In the genomic region with DNA sequence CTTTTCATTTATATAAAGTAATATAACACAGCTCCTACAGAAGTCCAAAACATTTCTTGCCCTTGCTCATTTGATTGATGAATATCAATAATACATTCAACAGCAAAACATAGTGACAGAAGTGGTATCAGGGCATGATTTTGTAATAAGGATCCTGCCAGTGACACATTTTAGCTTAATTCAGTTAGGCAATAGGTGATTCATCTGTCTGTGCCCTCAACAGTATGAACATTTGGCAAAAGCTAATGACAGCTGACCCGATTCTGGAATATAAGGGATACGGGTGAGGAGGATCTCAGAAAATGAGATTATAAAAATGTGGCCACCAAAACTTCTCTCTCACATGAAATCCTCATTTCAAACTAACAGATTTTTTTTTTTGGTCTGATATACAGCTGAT, we compare ENCODE assay signal across 9 cellular contexts.
DNase-seq lines count a peak whose midpoint lies in the region; ATAC-seq and TF ChIP-seq lines count a peak whose summit lies in the region.
"Had no signal": no experiment of that assay in that cellular context is flagged by ENCODE, and none has a peak within 500 bp of the region (broad histone marks: within the 10 kb centered on the region; RNA-seq: fewer than 3 reads in every experiment).

No MANE protein-coding gene starts in this region.

- intact Hi-C loops in Caco-2 (cut with micrococcal nuclease; ENCODE audit: unreplicated experiment) (loop anchor here (5.0 kb wide), 1 partner anchor 295 kb away; a partner anchor contains a TSS), Panc1 (cut with micrococcal nuclease; ENCODE audit: unreplicated experiment) (no loop called here)

- H3K4me3 ChIP-seq in Caco-2 (ENCODE audit: low read depth, low read length) (no peak overlapping the region), Panc1 (ENCODE audit: low read depth in 2 of 2, low read length in 2 of 2) (peak overlapping the region in 1 of 2 experiments; percentile 19; a peak in 1 of 4 replicates)

- H3K36me3 Mint-ChIP-seq in Caco-2 (ENCODE audit: insufficient read depth, unreplicated experiment), result peaks cover 23% of the 10 kb centered on the region

- H3K27me3 Mint-ChIP-seq in Caco-2 (ENCODE audit: insufficient read depth, unreplicated experiment), result no peaks in the 10 kb centered on the region

- H3K27ac ChIP-seq in Panc1 (ENCODE audit: low read length) (peak overlapping the region; percentile 85), epithelial cell of prostate (peak overlapping the region; percentile 96)

- POLR2A ChIA-PET in Caco-2 (lab: Charles Lee), result interaction anchor here (0.6 to 0.7 kb wide), 3 partner anchors 14 to 63 kb away, joined by 3 to 5 read pairs (median 3); no protein-coding TSS in a partner anchor
- POLR2A ChIA-PET in Panc1 (lab: Charles Lee), result no interaction called here

- H3K36me3 ChIP-seq in Caco-2 (ENCODE audit: control insufficient read depth, insufficient read depth, low read length), result no peaks in the 10 kb centered on the region; the same call in 1 of the 2 replicates
- H3K36me3 ChIP-seq in Panc1 (ENCODE audit: control insufficient read depth, insufficient read depth, low read length), result no peaks in the 10 kb centered on the region; the same call in 1 of the 2 replicates

- H3K9me3 ChIP-seq in Caco-2 (no peaks in the 10 kb centered on the region), Panc1 (ENCODE audit: control insufficient read depth, insufficient read depth, low read depth, low read length) (no peaks in the 10 kb centered on the region)

- peaks cover 33% of the 10 kb centered on the region for H3K4me1 Mint-ChIP-seq in Caco-2 (ENCODE audit: low read depth, unreplicated experiment)

- no TSS peak for BruUV-seq in Caco-2 (replicated peaks; lab: Mats Ljungman, UMichigan)
- no TSS peak for BruUV-seq in Panc1 (replicated peaks; lab: Mats Ljungman, UMichigan)

- no peak for DNase-seq in Caco-2
- DNase-seq in Panc1 (ENCODE audit: low read depth, low spot score), result no peak
- peak; percentile 70 for DNase-seq in epithelial cell of prostate (ENCODE audit: low read depth, low spot score)
- DNase-seq in pons (ENCODE audit: low spot score), result peak; percentile 34
- no peak for DNase-seq in hypothalamus (lab: John Stamatoyannopoulos, UW)
- no peak for DNase-seq in SK-N-DZ (ENCODE audit: low spot score)
- DNase-seq: SHP77 treated with DMSO at 0.1 percent for 48 hours had no signal

- peaks cover 33% of the 10 kb centered on the region for H3K4me1 ChIP-seq in Caco-2
- peaks cover 20% of the 10 kb centered on the region for H3K4me1 ChIP-seq in Panc1 (ENCODE audit: control insufficient read depth, insufficient read depth, low read length)

- no peak overlapping the region for H3K4me3 Mint-ChIP-seq in Caco-2 (ENCODE audit: unreplicated experiment)

- H3K27ac Mint-ChIP-seq in Caco-2 (ENCODE audit: unreplicated experiment), result peak overlapping the region; percentile 66

- ATAC-seq in Panc1 (peak; percentile 39; the same call in 1 of the 2 replicates), HG03520 (IDR thresholded peaks at IDR 0.05; ENCODE audit: unreplicated experiment) (no peak), GM19324 (IDR thresholded peaks at IDR 0.05; ENCODE audit: low FRiP score, unreplicated experiment) (no peak)

- in situ Hi-C loops in Panc1 (cut with HindIII; ENCODE audit: low pct_unique_long_range_greater_than_20kb, low sequenced_read_pairs), result no loop called here

- H3K27me3 ChIP-seq in Caco-2 (replicated peaks; ENCODE audit: control insufficient read depth, insufficient read depth, low read length) (no peaks in the 10 kb centered on the region), Panc1 (ENCODE audit: control insufficient read depth, insufficient read depth, low read length) (no peaks in the 10 kb centered on the region)

- peaks cover 23% of the 10 kb centered on the region for H3K9me3 Mint-ChIP-seq in Caco-2 (ENCODE audit: unreplicated experiment)

- CTCF ChIA-PET in Caco-2 (lab: Charles Lee) (interaction anchor here (1.2 kb wide), 1 partner anchor 73 kb away, joined by 3 read pairs; no protein-coding TSS in a partner anchor), Panc1 (lab: Charles Lee) (interaction anchor here (1.4 kb wide), 1 partner anchor 73 kb away, joined by 5 read pairs; no protein-coding TSS in a partner anchor)

- no peak for TF ChIP-seq CTCF in Caco-2 (IDR thresholded peaks at IDR 0.05; ENCODE audit: insufficient read depth in 1 of 2, low read depth in 1 of 2, low read length in 1 of 2, severe bottlenecking in 1 of 2, unreplicated experiment in 1 of 2)
- no peak for TF ChIP-seq CTCF in Panc1 (IDR thresholded peaks at IDR 0.05)

Comparison
In these comparisons a context has a peak if more than half of its experiments do, and no peak if none do; other contexts are left out.
1. DNase-seq: peak in epithelial cell of prostate (single experiment) and pons (single experiment); none in Caco-2 (0 of 2), Panc1 (single experiment), hypothalamus (0 of 51) and SK-N-DZ (single experiment).